Comparison of ENCODE assay signal across 8 cellular contexts in the genomic region with DNA sequence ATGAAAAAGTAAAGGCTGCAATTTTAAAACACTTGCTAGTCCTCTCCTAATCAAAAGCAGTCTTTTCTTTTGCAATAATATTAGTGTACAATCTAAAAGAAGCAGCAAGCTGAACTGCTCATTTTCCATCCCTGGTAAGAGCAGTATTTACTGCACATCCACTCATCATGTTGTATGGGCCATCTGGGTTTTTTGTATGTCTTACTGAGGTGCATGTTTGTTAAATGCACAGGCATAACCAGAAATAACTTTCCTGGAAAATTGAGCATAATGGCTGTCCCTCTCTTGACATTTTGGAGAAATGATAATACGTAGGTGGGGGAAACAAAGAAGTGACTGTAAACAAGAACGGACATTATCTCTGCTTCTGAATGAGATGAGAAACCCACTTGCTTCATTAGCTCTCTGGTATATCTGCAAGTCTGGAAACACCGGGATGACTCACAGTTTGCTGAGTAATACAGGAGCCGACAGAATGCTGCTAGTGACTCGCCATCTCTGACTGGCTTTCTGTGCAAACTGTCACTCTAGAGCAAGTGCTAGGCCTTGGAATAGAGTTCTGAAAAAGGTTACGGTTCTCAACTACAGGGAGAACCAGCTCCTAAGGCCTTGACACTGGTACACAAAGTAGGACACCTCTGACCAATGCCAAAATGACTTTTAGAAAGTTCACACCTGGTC.
A peak's percentile ranks its signal among the peaks of the same experiment; 100 is the strongest.
DNase-seq lines count a peak whose midpoint lies in the region; ATAC-seq, FAIRE-seq and TF ChIP-seq lines count a peak whose summit lies in the region.

No MANE protein-coding gene starts in this region.

- no peaks in the 10 kb centered on the region for H3K36me3 Mint-ChIP-seq in nephron progenitor cell (ENCODE audit: low read depth)

- TF ChIP-seq POLR2A in H54 (IDR thresholded peaks at IDR 0.05; ENCODE audit: low read depth, low read length) (no peak), body of pancreas (IDR thresholded peaks at IDR 0.05) (no peak)

- intact Hi-C loops in body of pancreas (cut with DNase I): no loop called here

- ATAC-seq in body of pancreas: peak; percentile 30
- ATAC-seq in HG03095 (IDR thresholded peaks at IDR 0.05; ENCODE audit: unreplicated experiment): no peak

- H3K36me3 ChIP-seq in body of pancreas (replicated peaks in 1 of 2; ENCODE audit: insufficient read depth in 1 of 2, low read depth in 2 of 2): no peaks in the 10 kb centered on the region

- H3K4me3 ChIP-seq in body of pancreas: no peak overlapping the region

- FAIRE-seq in H54 (lab: Jason Lieb, UNC): peak; percentile 87

- no peaks in the 10 kb centered on the region for H3K9me3 ChIP-seq in body of pancreas

- peaks cover 8% of the 10 kb centered on the region for H3K27me3 Mint-ChIP-seq in nephron progenitor cell (ENCODE audit: low read depth, poor library complexity)

- H3K27ac ChIP-seq in body of pancreas: no peak overlapping the region

- no peaks in the 10 kb centered on the region for H3K27me3 ChIP-seq in body of pancreas

- H3K27ac Mint-ChIP-seq in nephron progenitor cell: no peak overlapping the region

- H3K4me1 Mint-ChIP-seq in nephron progenitor cell: no peaks in the 10 kb centered on the region

- H3K9me3 Mint-ChIP-seq in nephron progenitor cell: peaks cover 43% of the 10 kb centered on the region

- peak; percentile 61 for DNase-seq in EH (ENCODE audit: low read depth)
- peak; percentile 40 for DNase-seq in H54 (ENCODE audit: insufficient read length, low spot score)
- DNase-seq in OCI-M1 (lab: John Stamatoyannopoulos, UW): peak; percentile 48
- peak in 2 of 4 donors; percentile 28 to 34 for DNase-seq in body of pancreas
- peak; percentile 72 for DNase-seq in stimulated activated CD4-positive, alpha-beta T cell treated with anti-CD3 and anti-CD28 coated beads, Interleukin-1b, Interleukin-23, amount 100 ng/mL, for 48 hours
- no peak for DNase-seq in NCI-H187 (lab: John Stamatoyannopoulos, UW)
- DNase-seq in nephron progenitor cell: no peak

- TF ChIP-seq CTCF in body of pancreas (IDR thresholded peaks at IDR 0.05): no peak
- no peak for TF ChIP-seq CTCF in nephron progenitor cell (IDR thresholded peaks at IDR 0.05)

- no peak overlapping the region for H3K4me3 Mint-ChIP-seq in nephron progenitor cell

- 25 to 37% methylated on average over 5 to 6 of the region's 6 CpGs for WGBS in body of pancreas, 2 donors

- no peaks in the 10 kb centered on the region for H3K4me1 ChIP-seq in body of pancreas

Comparison
In these comparisons a context has a peak if more than half of its experiments do, and no peak if none do; other contexts are left out.
1. DNase-seq: peak in EH (single experiment), H54 (single experiment), OCI-M1 (single experiment) and stimulated activated CD4-positive, alpha-beta T cell treated with anti-CD3 and anti-CD28 coated beads, Interleukin-1b, Interleukin-23, amount 100 ng/mL, for 48 hours (single experiment); none in NCI-H187 (0 of 2) and nephron progenitor cell (single experiment).